31 cellular contexts compared by ENCODE assay signal in the genomic region with DNA sequence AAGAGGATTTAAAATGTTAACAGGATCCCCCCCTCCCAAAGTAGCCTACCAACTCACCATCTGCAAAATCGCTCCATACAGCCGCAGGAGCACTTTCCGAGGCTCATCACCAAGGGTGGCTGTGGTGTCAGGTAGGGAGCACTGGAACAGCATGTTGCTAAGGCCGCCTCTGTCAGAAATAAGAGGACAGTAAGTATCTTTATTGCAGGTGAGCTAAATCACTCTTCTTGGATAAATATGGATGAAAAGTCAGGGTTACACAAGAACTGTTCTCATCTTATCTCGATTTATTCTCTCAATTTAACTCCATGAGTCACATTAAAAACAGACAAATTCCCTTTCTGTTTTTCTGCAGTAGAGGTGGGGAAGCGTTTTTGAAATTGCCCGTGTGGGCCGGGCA. TPM values are rescaled to one million over a fixed set of nuclear protein-coding genes. Genes with fewer than 3 reads are reported as not detected.
DNase-seq lines count a peak whose midpoint lies in the region; ATAC-seq, FAIRE-seq and TF ChIP-seq lines count a peak whose summit lies in the region.
"Had no signal": no experiment of that assay in that cellular context is flagged by ENCODE, and none has a peak within 500 bp of the region (broad histone marks: within the 10 kb centered on the region; RNA-seq: fewer than 3 reads in every experiment).

No MANE protein-coding gene starts in this region.

- intact Hi-C loops in pancreas (cut with DNase I) = no loop called here

- H3K9me2 ChIP-seq in GM23338 (ENCODE audit: insufficient read depth) = no peaks in the 10 kb centered on the region

- H3K27me3 ChIP-seq in GM23338 (ENCODE audit: insufficient read depth) = no peaks in the 10 kb centered on the region
- no peaks in the 10 kb centered on the region for H3K27me3 ChIP-seq in H1 (replicated peaks in 1 of 4; ENCODE audit: control insufficient read depth in 3 of 4, extremely low read depth in 1 of 4, insufficient read depth in 3 of 4, low read length in 3 of 4)
- no peaks in the 10 kb centered on the region for H3K27me3 ChIP-seq in pancreas
- H3K27me3 ChIP-seq: MG63 had no signal

- no peaks in the 10 kb centered on the region for H3K36me3 ChIP-seq in GM23338 (ENCODE audit: insufficient read depth)
- H3K36me3 ChIP-seq in H1 (ENCODE audit: control insufficient read depth in 2 of 4, insufficient read depth in 4 of 4, low read length in 3 of 4) = peaks cover 0 to 12% (median 4%) of the 10 kb centered on the region in 4 experiments; a peak in 4 of 8 replicates
- H3K36me3 ChIP-seq in pancreas = no peaks in the 10 kb centered on the region

- no peak overlapping the region for H2BK12ac ChIP-seq in H1 (ENCODE audit: low read depth, low read length)

- no peak overlapping the region for H3K23ac ChIP-seq in H1 (ENCODE audit: insufficient read length)

- H3K4me2 ChIP-seq in GM23338 (no peak overlapping the region), H1 (ENCODE audit: insufficient read depth in 1 of 2, low read depth in 2 of 2, low read length in 2 of 2) (no peak overlapping the region)
- H3K4me2 ChIP-seq: A549 had no signal

- TF ChIP-seq EP300 in H1 (IDR thresholded peaks at IDR 0.05; ENCODE audit: borderline replicate concordance in 1 of 2, low read depth in 2 of 2, low read length in 2 of 2) = no peak

- no peak overlapping the region for H3K9ac ChIP-seq in H1 (replicated peaks in 1 of 4; ENCODE audit: extremely low read depth in 1 of 4, low read depth in 3 of 4, low read length in 3 of 4)

- peaks cover 2% of the 10 kb centered on the region for H3K27me3 Mint-ChIP-seq in GM23338 (ENCODE audit: insufficient read depth, low read depth, poor library complexity)
- H3K27me3 Mint-ChIP-seq: CD4-positive, alpha-beta memory T cell had no signal

- peaks cover 17% of the 10 kb centered on the region for H3K36me3 Mint-ChIP-seq in GM23338 (ENCODE audit: low read depth)
- H3K36me3 Mint-ChIP-seq: CD4-positive, alpha-beta memory T cell had no signal

- no peak for TF ChIP-seq CTCF in GM23338 (conservative IDR thresholded peaks at IDR 0.05; ENCODE audit: low read depth in 2 of 2)
- TF ChIP-seq CTCF in VCaP (conservative IDR thresholded peaks at IDR 0.05) = no peak
- TF ChIP-seq CTCF in H1 (IDR thresholded peaks at IDR 0.05; ENCODE audit: control extremely low read depth in 1 of 3, insufficient read depth in 1 of 3, low read depth in 1 of 3, low read length in 3 of 3) = no peak
- TF ChIP-seq CTCF in pancreas (IDR thresholded peaks at IDR 0.05) = no peak

- H3K4me3 ChIP-seq in GM23338 (no peak overlapping the region), H1 (ENCODE audit: extremely low read depth in 1 of 4, insufficient read depth in 2 of 4, low read depth in 3 of 4, low read length in 4 of 4) (no peak overlapping the region), pancreas (no peak overlapping the region)
- H3K4me3 ChIP-seq: A549, GM12878, MG63 had no signal

- H3K4me1 ChIP-seq in GM23338 (ENCODE audit: insufficient read depth) (peaks cover 3% of the 10 kb centered on the region; the same call in 1 of the 2 replicates), H1 (replicated peaks in 1 of 4; ENCODE audit: control insufficient read depth in 3 of 4, insufficient read depth in 4 of 4, low read length in 3 of 4) (peaks cover 0 to 2% (median 0%) of the 10 kb centered on the region in 4 experiments; a peak in 1 of 7 replicates), pancreas (peaks cover 30 to 67% (median 59%) of the 10 kb centered on the region in 3 donors)

- CTCF ChIA-PET in H1 (lab: Charles Lee; ENCODE audit: partially characterized antibody) = interaction anchor here (3.6 kb wide), 1 partner anchor 9 kb away, joined by 9 read pairs; no protein-coding TSS in a partner anchor

- no peak overlapping the region for H4K91ac ChIP-seq in H1 (replicated peaks; ENCODE audit: insufficient read length, low read length)

- no peaks in the 10 kb centered on the region for H3K23me2 ChIP-seq in H1 (ENCODE audit: low read depth, low read length)

- no peaks in the 10 kb centered on the region for H3K9me3 Mint-ChIP-seq in GM23338
- H3K9me3 Mint-ChIP-seq: CD4-positive, alpha-beta memory T cell had no signal

- no peak for TF ChIP-seq RAD21 in H1 (IDR thresholded peaks at IDR 0.05 in 1 of 2, conservative IDR thresholded peaks at IDR 0.05 in 1 of 2; ENCODE audit: low read depth in 2 of 2, low read length in 2 of 2)

- POLR2A ChIA-PET in H1 (lab: Charles Lee; ENCODE audit: partially characterized antibody) = interaction anchor here (1.0 to 1.6 kb wide), 2 partner anchors 20 to 66 kb away, joined by 3 to 4 read pairs; no protein-coding TSS in a partner anchor

- no peak overlapping the region for H2AFZ ChIP-seq in GM23338
- no peak overlapping the region for H2AFZ ChIP-seq in H1 (ENCODE audit: low read length)

- TF ChIP-seq POLR2A in H1 (IDR thresholded peaks at IDR 0.05; ENCODE audit: control extremely low read depth in 1 of 2, low read depth in 2 of 2, low read length in 2 of 2) = no peak

- H4K5ac ChIP-seq in H1 (ENCODE audit: insufficient read length, low read depth, low read length) = no peak overlapping the region

- H3K18ac ChIP-seq in H1 (ENCODE audit: extremely low read depth, low read length) = no peak overlapping the region

- H3K9me3 ChIP-seq in H1 (ENCODE audit: insufficient read depth in 2 of 2, low read depth in 1 of 2, low read length in 1 of 2) (no peaks in the 10 kb centered on the region), pancreas (no peaks in the 10 kb centered on the region)
- H3K9me3 ChIP-seq: A549, MG63 had no signal

- H2BK5ac ChIP-seq in H1 (ENCODE audit: low read depth, low read length) = no peak overlapping the region

- H4K20me1 ChIP-seq in GM23338 (replicated peaks; ENCODE audit: insufficient read depth) (peaks cover 55% of the 10 kb centered on the region), H1 (replicated peaks in 1 of 2; ENCODE audit: control insufficient read depth in 1 of 2, insufficient read depth in 2 of 2, low read length in 2 of 2) (peaks cover 7 to 12% of the 10 kb centered on the region in 2 experiments)

- peaks cover 93% of the 10 kb centered on the region for H3K79me2 ChIP-seq in GM23338 (replicated peaks; ENCODE audit: insufficient read depth)
- H3K79me2 ChIP-seq in H1 (ENCODE audit: control insufficient read depth in 1 of 2, insufficient read depth in 2 of 2, low read length in 2 of 2) = peaks cover 6 to 82% of the 10 kb centered on the region in 2 experiments; a peak in 3 of 4 replicates

- ATAC-seq in GM23338 (no peak), pancreas (no peak), SK-N-SH treated with all-trans-retinoic acid at 6 μM for 48 hours (no peak), HG02588 (IDR thresholded peaks at IDR 0.05; ENCODE audit: unreplicated experiment) (no peak)
- ATAC-seq: A549, GM12878, Panc1 had no signal

- H3K27ac ChIP-seq in GM23338 (ENCODE audit: low read depth) (peak overlapping the region; percentile 17; the same call in 1 of the 2 replicates), VCaP (peak overlapping the region; percentile 89), H1 (ENCODE audit: low read depth, low read length) (peak overlapping the region; percentile 5; the same call in 1 of the 2 replicates), pancreas (peak overlapping the region in 3 of 4 donors; percentile 18 to 74 (median 70))
- H3K27ac ChIP-seq: A549, RWPE1 had no signal

- no peak overlapping the region for H3K14ac ChIP-seq in H1 (ENCODE audit: insufficient read length)

- H3F3A ChIP-seq in GM23338 (replicated peaks; ENCODE audit: low read depth) = 0 out of 2 replicates have a peak, but pooled peaks cover 4% of the 10 kb centered on the region

- no peak overlapping the region for H4K8ac ChIP-seq in H1 (ENCODE audit: extremely low read depth, insufficient read depth, low read length)

- FAIRE-seq in H1 (lab: Jason Lieb, UNC) = no peak
- no peak for FAIRE-seq in pancreas (lab: Jason Lieb, UNC)
- FAIRE-seq: A549, GM12878, H54 had no signal

- no peak overlapping the region for H3K27ac Mint-ChIP-seq in GM23338
- H3K27ac Mint-ChIP-seq: CD4-positive, alpha-beta memory T cell had no signal

- H3K4ac ChIP-seq in H1 (replicated peaks; ENCODE audit: insufficient read length, low read depth, low read length) = no peak overlapping the region

- DNase-seq in GM23338 (ENCODE audit: low spot score) = no peak
- DNase-seq in H1 (ENCODE audit: low read depth in 1 of 2, low spot score in 2 of 2) = no peak
- DNase-seq in pancreas = no peak
- no peak for DNase-seq in NCI-H345 (lab: John Stamatoyannopoulos, UW)
- no peak for DNase-seq in 8988T
- DNase-seq: C1 segment of cervical spinal cord; CD4-positive, alpha-beta memory T cell; COR-L47; DMS 273 treated with DMSO at 0.1 percent for 48 hours; DMS79; EL; GDM1; IMR-90; KG1; MG63; NCI-H1105 treated with DMSO at 0.1 percent for 48 hours; NCI-H146; NCI-H1930; NCI-H2107; NCI-H446; NCI-H524 treated with DMSO at 0.1 percent for 48 hours; NCI-H774; SHP77 had no signal

- H3K4me1 Mint-ChIP-seq in GM23338 = peaks cover 18% of the 10 kb centered on the region

- no peak overlapping the region for H2AK5ac ChIP-seq in H1 (ENCODE audit: low read depth, low read length)

- H3K56ac ChIP-seq in H1 (replicated peaks; ENCODE audit: insufficient read length, low read depth, low read length) = no peak overlapping the region

- no peak overlapping the region for H2BK120ac ChIP-seq in H1 (replicated peaks; ENCODE audit: low read depth, low read length)

- H3K79me1 ChIP-seq in H1 (ENCODE audit: low read depth, low read length) = peaks cover 4% of the 10 kb centered on the region

- H2BK15ac ChIP-seq in H1 (ENCODE audit: low read length) = no peak overlapping the region

- H2BK20ac ChIP-seq in H1 (ENCODE audit: low read length) = no peak overlapping the region

- 96% methylated on average over 8 of the region's 8 CpGs; no CpG with 5 or more reads in 1 of the 2 experiments for WGBS in H1 (ENCODE audit: extremely low coverage in 1 of 2, insufficient coverage in 1 of 2, insufficient read length in 1 of 2, insufficient replicate concordance in 2 of 2, low coverage in 1 of 2, low lambda C conversion rate in 2 of 2, missing lambda C conversion rate in 1 of 2), 2 experiments
- 80 to 83% methylated on average over 8 of the region's 8 CpGs for WGBS in pancreas, 2 donors

- H3K4me3 Mint-ChIP-seq in GM23338 = no peak overlapping the region
- H3K4me3 Mint-ChIP-seq: CD4-positive, alpha-beta memory T cell had no signal

RNA-seq across cellular contexts. Expression of gene CHKA, which starts 24.2 kb away (rescaled TPM):
- 92.5 and 94.4 TPM in 2 replicates for total RNA-seq in GM23338 (2014; rRNA removed; shearing (Covaris generic))
- 37.1 and 40.1 TPM in 2 replicates for polyA plus RNA-seq in GM23338 (2016; fragmentation: Nextera tagmentation; extraction: Ambion mirVana)
- total RNA-seq in H1 (2021; fragmentation: NEBNext Ultra II Directional; extraction: Animal tissue kit (Norgen Biotek cat#: 25700)) = 86.6 and 88.6 TPM in 2 replicates
- polyA plus RNA-seq in H1 (2011; rRNA removed) = 56.1 and 61.2 TPM in 2 replicates
- polyA plus RNA-seq in H1 (2011; cell fraction: cytosol; rRNA removed) = 62.7 TPM
- polyA plus RNA-seq in H1 (2011; cell fraction: nucleus; rRNA removed) = 96.7 TPM
- polyA plus RNA-seq in H1 (2012, experiment 1 of 2) = 56.0 to 72.8 TPM (median 59.6 TPM) in 4 replicates
- 46.0 TPM for polyA plus RNA-seq in H1 (2012, experiment 2 of 2)
- 42.8 TPM for polyA plus RNA-seq in H1 (2013, experiment 1 of 2)
- 38.7 TPM for polyA plus RNA-seq in H1 (2013, experiment 2 of 2)
- polyA minus RNA-seq in H1 (2011; rRNA and poly(A)+ RNA removed) = 65.2 and 77.4 TPM in 2 replicates
- polyA minus RNA-seq in H1 (2011; cell fraction: cytosol; rRNA and poly(A)+ RNA removed) = 39.8 TPM
- polyA minus RNA-seq in H1 (2011; cell fraction: nucleus; rRNA and poly(A)+ RNA removed) = 69.2 TPM
- 10 to 100 TPM; 17.4 to 37.2 (median 26.8) TPM for total RNA-seq in pancreas
- polyA plus RNA-seq in pancreas = 100 to 1,000 TPM in 1 of 2 donors, 10 to 100 TPM in 1; 63.1 to 110 TPM

RNA-seq across cellular contexts. Expression of gene TCIRG1, which starts 58.1 kb away (rescaled TPM):
- 31.2 and 40.4 TPM in 2 replicates for total RNA-seq in GM23338 (2014; rRNA removed; shearing (Covaris generic))
- polyA plus RNA-seq in GM23338 (2016; fragmentation: Nextera tagmentation; extraction: Ambion mirVana) (18.5 and 20.4 TPM in 2 replicates), H1 (2011; rRNA removed) (39.6 and 50.2 TPM in 2 replicates), pancreas (1,000 to 10,000 TPM in 1 of 2 donors, 100 to 1,000 TPM in 1; 550 to 1,036 TPM)
- 25.3 and 25.7 TPM in 2 replicates for total RNA-seq in H1 (2021; fragmentation: NEBNext Ultra II Directional; extraction: Animal tissue kit (Norgen Biotek cat#: 25700))
- polyA plus RNA-seq in H1 (2011; cell fraction: cytosol; rRNA removed) = 35.8 TPM
- 287 TPM for polyA plus RNA-seq in H1 (2011; cell fraction: nucleus; rRNA removed)
- polyA plus RNA-seq in H1 (2012, experiment 1 of 2) = 12.7 to 29.5 TPM (median 24.4 TPM) in 4 replicates
- 16.1 TPM for polyA plus RNA-seq in H1 (2012, experiment 2 of 2)
- 25.3 TPM for polyA plus RNA-seq in H1 (2013, experiment 1 of 2)
- 21.2 TPM for polyA plus RNA-seq in H1 (2013, experiment 2 of 2)
- polyA minus RNA-seq in H1 (2011; rRNA and poly(A)+ RNA removed) = 10.0 and 11.3 TPM in 2 replicates
- 15.0 TPM for polyA minus RNA-seq in H1 (2011; cell fraction: cytosol; rRNA and poly(A)+ RNA removed)
- 43.9 TPM for polyA minus RNA-seq in H1 (2011; cell fraction: nucleus; rRNA and poly(A)+ RNA removed)
- total RNA-seq in pancreas = 100 to 1,000 TPM; 166 to 287 (median 201) TPM

Comparison
In these comparisons a context has a peak if more than half of its experiments do, and no peak if none do; other contexts are left out.
1. H3K27ac ChIP-seq: peak in every context shown above with its lines; median percentile 89 in VCaP; 70 in pancreas; 17 in GM23338; 5 in H1.